30 cellular contexts compared by ENCODE assay signal in the genomic region with DNA sequence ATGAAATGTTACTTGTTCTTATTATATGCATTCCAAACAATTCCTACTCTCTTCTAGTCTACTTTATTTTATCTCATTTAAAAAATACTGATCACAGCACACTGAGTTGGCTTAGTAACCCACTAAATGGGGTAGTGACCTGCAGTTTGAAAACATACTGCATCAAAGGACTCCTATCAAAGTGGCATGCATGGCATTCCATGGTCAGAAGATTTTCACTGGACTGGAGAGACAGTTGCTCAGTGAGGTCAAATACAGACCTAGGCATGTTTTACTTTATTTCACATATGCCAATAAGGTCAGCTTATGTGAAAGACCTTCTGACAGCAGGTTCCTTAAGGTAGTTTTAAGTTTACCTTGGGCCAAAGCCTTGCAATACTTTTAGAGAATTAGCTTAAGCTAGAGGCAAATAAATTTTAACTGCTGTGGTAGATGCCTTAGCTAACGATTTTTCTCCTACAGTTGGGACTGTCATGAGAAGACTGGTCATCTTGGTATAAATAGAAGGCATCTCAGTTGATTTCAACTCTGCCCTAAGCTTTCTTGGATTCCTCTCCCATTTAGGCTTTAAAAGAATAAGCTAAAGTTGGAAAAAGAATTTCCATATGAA. TPM values are rescaled to one million over a fixed set of nuclear protein-coding genes. Genes with fewer than 3 reads are reported as not detected.
DNase-seq lines count a peak whose midpoint lies in the region; ATAC-seq and TF ChIP-seq lines count a peak whose summit lies in the region.
"Had no signal": no experiment of that assay in that cellular context is flagged by ENCODE, and none has a peak within 500 bp of the region (broad histone marks: within the 10 kb centered on the region; RNA-seq: fewer than 3 reads in every experiment).

No MANE protein-coding gene starts in this region.

- peak overlapping the region; percentile 83 to 94 (median 87) for H3K27ac ChIP-seq in thyroid gland
- H3K27ac ChIP-seq: colonic mucosa, foreskin keratinocyte, KMS-11, Peyer's patch, WERI-Rb-1 had no signal

- H3K27me3 Mint-ChIP-seq in chondrocyte (ENCODE audit: low read depth) (no peaks in the 10 kb centered on the region), type B pancreatic cell (no peaks in the 10 kb centered on the region)

- peak; percentile 37 for ATAC-seq in Right ventricle myocardium superior (ENCODE audit: poor library complexity)
- no peak for ATAC-seq in left cardiac atrium
- ATAC-seq in GM19023 (IDR thresholded peaks at IDR 0.05; ENCODE audit: unreplicated experiment) = no peak
- ATAC-seq: esophagus mucosa; foreskin keratinocyte; natural killer cell treated with Interleukin-12 subunit alpha and Interleukin-12 subunit beta and Interleukin-15 and Interleukin-18, amount 100 ng/mL, for 72 hours; stimulated activated effector memory CD8-positive, alpha-beta T cell treated with anti-CD3 and anti-CD28 coated beads, Interleukin-12 subunit alpha, Interleukin-12 subunit beta, amount 100 ng/mL, for 72 hours had no signal

- H3K27ac Mint-ChIP-seq in chondrocyte (ENCODE audit: unreplicated experiment) (peak overlapping the region; percentile 61), type B pancreatic cell (no peak overlapping the region)
- H3K27ac Mint-ChIP-seq: activated naive CD8-positive, alpha-beta T cell treated with anti-CD3 and anti-CD28 coated beads, Interleukin-2, amount 10 ng/mL, durations not matched to agents 7 days and 5 days; CD4-positive, alpha-beta memory T cell; natural killer cell treated with Interleukin-12 subunit alpha and Interleukin-12 subunit beta and Interleukin-15 and Interleukin-18, amount 100 ng/mL, for 72 hours; stimulated activated effector memory CD8-positive, alpha-beta T cell treated with anti-CD3 and anti-CD28 coated beads, Interleukin-12 subunit alpha, Interleukin-12 subunit beta, amount 100 ng/mL, for 72 hours had no signal

- H3K36me3 ChIP-seq in thyroid gland = no peaks in the 10 kb centered on the region
- H3K36me3 ChIP-seq: colonic mucosa, Peyer's patch, WERI-Rb-1 had no signal

- H3K4me1 Mint-ChIP-seq in chondrocyte (ENCODE audit: low read depth) = peaks cover 46% of the 10 kb centered on the region
- peaks cover 29% of the 10 kb centered on the region for H3K4me1 Mint-ChIP-seq in type B pancreatic cell (ENCODE audit: unreplicated experiment)
- H3K4me1 Mint-ChIP-seq: stimulated activated effector memory CD8-positive, alpha-beta T cell treated with anti-CD3 and anti-CD28 coated beads, Interleukin-12 subunit alpha, Interleukin-12 subunit beta, amount 100 ng/mL, for 72 hours had no signal

- TF ChIP-seq CTCF in chondrocyte (IDR thresholded peaks at IDR 0.05) (no peak), thyroid gland (IDR thresholded peaks at IDR 0.05) (no peak), type B pancreatic cell (conservative IDR thresholded peaks at IDR 0.05) (no peak)

- H3K9me3 Mint-ChIP-seq in chondrocyte (ENCODE audit: low read depth) (no peaks in the 10 kb centered on the region), type B pancreatic cell (no peaks in the 10 kb centered on the region)
- H3K9me3 Mint-ChIP-seq: activated naive CD8-positive, alpha-beta T cell treated with anti-CD3 and anti-CD28 coated beads, Interleukin-2, amount 10 ng/mL, durations not matched to agents 7 days and 5 days; brain; CD4-positive, alpha-beta memory T cell; natural killer cell treated with Interleukin-12 subunit alpha and Interleukin-12 subunit beta and Interleukin-15 and Interleukin-18, amount 100 ng/mL, for 72 hours; stimulated activated effector memory CD8-positive, alpha-beta T cell treated with anti-CD3 and anti-CD28 coated beads, Interleukin-12 subunit alpha, Interleukin-12 subunit beta, amount 100 ng/mL, for 72 hours had no signal

- H3K4me1 ChIP-seq in thyroid gland = peaks cover 45 to 52% of the 10 kb centered on the region in 2 donors
- H3K4me1 ChIP-seq: colonic mucosa, Peyer's patch, testis had no signal

- no peaks in the 10 kb centered on the region for H3K9me3 ChIP-seq in thyroid gland
- H3K9me3 ChIP-seq: colonic mucosa, Peyer's patch, testis had no signal

- H3K36me3 Mint-ChIP-seq in chondrocyte (ENCODE audit: low read depth) (no peaks in the 10 kb centered on the region), type B pancreatic cell (no peaks in the 10 kb centered on the region)
- H3K36me3 Mint-ChIP-seq: activated naive CD8-positive, alpha-beta T cell treated with anti-CD3 and anti-CD28 coated beads, Interleukin-2, amount 10 ng/mL, durations not matched to agents 7 days and 5 days; brain; CD4-positive, alpha-beta memory T cell; natural killer cell treated with Interleukin-12 subunit alpha and Interleukin-12 subunit beta and Interleukin-15 and Interleukin-18, amount 100 ng/mL, for 72 hours; stimulated activated effector memory CD8-positive, alpha-beta T cell treated with anti-CD3 and anti-CD28 coated beads, Interleukin-12 subunit alpha, Interleukin-12 subunit beta, amount 100 ng/mL, for 72 hours had no signal

- TF ChIP-seq POLR2A in thyroid gland (IDR thresholded peaks at IDR 0.05) = no peak

- H3K4me3 ChIP-seq in thyroid gland (replicated peaks in 1 of 3) = no peak overlapping the region
- H3K4me3 ChIP-seq: colonic mucosa, Peyer's patch, testis had no signal

- WGBS in thyroid gland, 2 donors = 75 to 87% methylated on average over 1 of the region's 1 CpG

- H3K27me3 ChIP-seq in thyroid gland = no peaks in the 10 kb centered on the region
- H3K27me3 ChIP-seq: colonic mucosa, foreskin keratinocyte, Peyer's patch, testis had no signal

- H3K4me3 Mint-ChIP-seq in chondrocyte (ENCODE audit: unreplicated experiment) = no peak overlapping the region
- no peak overlapping the region for H3K4me3 Mint-ChIP-seq in type B pancreatic cell
- H3K4me3 Mint-ChIP-seq: activated naive CD8-positive, alpha-beta T cell treated with anti-CD3 and anti-CD28 coated beads, Interleukin-2, amount 10 ng/mL, durations not matched to agents 7 days and 5 days; brain; CD4-positive, alpha-beta memory T cell; natural killer cell treated with Interleukin-12 subunit alpha and Interleukin-12 subunit beta and Interleukin-15 and Interleukin-18, amount 100 ng/mL, for 72 hours; stimulated activated effector memory CD8-positive, alpha-beta T cell treated with anti-CD3 and anti-CD28 coated beads, Interleukin-12 subunit alpha, Interleukin-12 subunit beta, amount 100 ng/mL, for 72 hours had no signal

- intact Hi-C loops in Right ventricle myocardium superior (cut with DNase I) (no loop called here), left cardiac atrium (cut with DNase I) (no loop called here), thyroid gland (cut with DNase I) (no loop called here)

- no peak for DNase-seq in Right ventricle myocardium superior
- no peak for DNase-seq in left cardiac atrium
- no peak for DNase-seq in chondrocyte (ENCODE audit: low spot score)
- peak; percentile 78 for DNase-seq in myocyte (ENCODE audit: low read depth)
- DNase-seq in thyroid gland = no peak
- DNase-seq in type B pancreatic cell (ENCODE audit: extremely low spot score, unreplicated experiment) = no peak
- no peak for DNase-seq in OCI-M2 (lab: John Stamatoyannopoulos, UW; ENCODE audit: unreplicated experiment)
- DNase-seq: activated CD4-positive, alpha-beta T cell treated with anti-CD3 and anti-CD28 coated beads for 48 hours; activated gamma-delta T cell; activated naive CD8-positive, alpha-beta T cell treated with anti-CD3 and anti-CD28 coated beads, Interleukin-2, amount 10 ng/mL, durations not matched to agents 7 days and 5 days; activated T-cell treated with anti-CD3 and anti-CD28 coated beads, Interleukin-2, amount 50 U/mL, for 1 hour; CD4-positive, alpha-beta memory T cell; colonic mucosa; DMS 273 treated with DMSO at 0.1 percent for 48 hours; effector memory CD4-positive, alpha-beta T cell; foreskin keratinocyte; NCI-H1436; NCI-H2081 treated with DMSO at 0.1 percent for 48 hours; Peyer's patch; stimulated activated CD4-positive, alpha-beta T cell treated with anti-CD3 and anti-CD28 coated beads, Interleukin-4, amount 100 ng/mL, for 24 hours; SW 1271; T-helper 9 cell; testis; WERI-Rb-1 had no signal

RNA-seq across cellular contexts. Expression of a gene that starts 35.1 kb away (rescaled TPM):
- total RNA-seq in Right ventricle myocardium superior (43.5 TPM), left cardiac atrium (10 to 100 TPM; 27.9 to 50.4 TPM), chondrocyte (24.1 to 52.8 TPM (median 48.0 TPM) in 3 replicates), myocyte (55.3 and 97.1 TPM in 2 replicates), thyroid gland (100 to 1,000 TPM; 182 to 392 (median 293) TPM), type B pancreatic cell (ENCODE audit: low replicate concordance) (80.4 and 142 TPM in 2 replicates)
- 36.8 TPM for polyA plus RNA-seq in myocyte (2012)
- total RNA-seq: activated naive CD8-positive, alpha-beta T cell treated with anti-CD3 and anti-CD28 coated beads, Interleukin-2, amount 10 ng/mL, durations not matched to agents 7 days and 5 days; natural killer cell treated with Interleukin-12 subunit alpha and Interleukin-12 subunit beta and Interleukin-15 and Interleukin-18, amount 100 ng/mL, for 72 hours had no signal
